ENCODE assay signal across 10 cellular contexts in the genomic region with DNA sequence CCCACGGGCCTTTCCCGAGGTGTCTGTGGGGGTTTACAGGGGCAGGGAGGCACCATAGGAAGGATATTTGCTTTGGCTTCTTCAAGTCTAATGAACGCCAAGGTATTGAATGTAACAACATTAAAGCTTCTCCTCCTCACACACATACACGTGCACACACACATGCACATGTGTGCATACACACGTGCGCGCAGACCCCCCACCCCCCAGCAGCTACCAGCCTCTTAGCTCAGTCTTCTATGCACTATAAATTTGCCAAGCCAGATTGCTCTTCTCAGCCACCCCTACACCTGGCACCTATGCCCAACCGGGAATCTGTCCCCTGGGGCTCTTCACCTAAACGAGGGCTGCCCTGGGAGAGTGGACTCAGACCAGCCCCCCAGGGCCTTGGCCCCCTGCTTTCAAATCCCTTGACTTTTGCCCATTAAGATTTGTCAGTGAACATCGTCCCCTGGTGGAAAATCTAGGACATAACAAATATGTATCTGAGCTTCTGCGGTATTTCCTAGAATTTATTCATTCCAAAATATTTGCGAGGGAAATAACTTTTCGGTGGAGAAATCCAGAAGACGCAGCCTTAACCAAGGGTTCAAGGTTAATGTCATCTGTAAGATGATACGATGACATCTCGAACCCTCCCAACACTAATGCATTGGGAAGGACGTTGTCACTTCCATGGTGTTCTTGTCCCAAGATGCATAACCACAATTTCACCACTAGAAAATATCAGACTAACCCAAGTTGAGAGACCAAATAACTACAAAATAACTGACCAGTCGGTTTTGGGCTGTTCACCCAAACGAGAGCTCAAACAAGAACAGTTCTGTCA.
DNase-seq lines count a peak whose midpoint lies in the region; ATAC-seq, FAIRE-seq and TF ChIP-seq lines count a peak whose summit lies in the region.
"Had no signal": no experiment of that assay in that cellular context is flagged by ENCODE, and none has a peak within 500 bp of the region (broad histone marks: within the 10 kb centered on the region; RNA-seq: fewer than 3 reads in every experiment).

No MANE protein-coding gene starts in this region.

- H3K4me2 ChIP-seq in A549 (no peak overlapping the region), PC-3 (ENCODE audit: low read length) (no peak overlapping the region)

- H3K27ac ChIP-seq in A549: no peak overlapping the region
- no peak overlapping the region for H3K27ac ChIP-seq in PC-3 (ENCODE audit: low read length)
- H3K27ac ChIP-seq: pancreas had no signal

- CTCF ChIA-PET in A549 (lab: Yijun Ruan, JAX) (interaction anchor here (0.6 to 2.7 kb wide), 27 partner anchors 10 to 1981 kb away, joined by 3 to 10 read pairs (median 3); partner anchors contain the start of gene RBM19), PC-3 (lab: Charles Lee) (interaction anchor here (0.6 to 1.2 kb wide), 9 partner anchors 10 to 1327 kb away, joined by 3 to 13 read pairs (median 3); no protein-coding TSS in a partner anchor)

- no peak for DNase-seq in A549 (ENCODE audit: low read depth in 1 of 2, low spot score in 1 of 2)
- peak; percentile 57 for DNase-seq in PC-3
- DNase-seq in fibroblast of mammary gland (ENCODE audit: low read depth): no peak
- DNase-seq in SW 1271 (lab: John Stamatoyannopoulos, UW): no peak
- no peak for DNase-seq in D341Med (ENCODE audit: low spot score)
- DNase-seq: pancreas had no signal

- H3K36me3 ChIP-seq in PC-3 (ENCODE audit: low read depth, low read length): no peaks in the 10 kb centered on the region
- H3K36me3 ChIP-seq: pancreas had no signal

- TF ChIP-seq CTCF in A549 (IDR thresholded peaks at IDR 0.05) (peak; percentile 79), GM12872 (IDR thresholded peaks at IDR 0.05; ENCODE audit: insufficient read depth, low read depth, low read length) (peak; percentile 34; the same call in 2 of the 3 replicates), PC-3 (conservative IDR thresholded peaks at IDR 0.05; ENCODE audit: low read depth, low read length) (peak; percentile 91), fibroblast of mammary gland (conservative IDR thresholded peaks at IDR 0.05; ENCODE audit: control insufficient read depth, insufficient read depth, low read depth, low read length) (peak; percentile 53)

- H2AFZ ChIP-seq in PC-3 (ENCODE audit: low read length): no peak overlapping the region

- H3K9me2 ChIP-seq in PC-3 (replicated peaks; ENCODE audit: low read length): no peaks in the 10 kb centered on the region

- H3K27me3 ChIP-seq in PC-3 (ENCODE audit: low read length): no peaks in the 10 kb centered on the region
- H3K27me3 ChIP-seq: pancreas had no signal

- no peak for TF ChIP-seq EP300 in A549 (IDR thresholded peaks at IDR 0.05)

- no peak overlapping the region for H3K9ac ChIP-seq in PC-3 (ENCODE audit: low read length)

- POLR2A ChIA-PET in A549 (lab: Yijun Ruan, JAX) (no interaction called here), PC-3 (lab: Charles Lee; ENCODE audit: unreplicated experiment) (no interaction called here)

- no peak for ATAC-seq in A549
- peak; percentile 23 for ATAC-seq in PC-3
- ATAC-seq in GM21825 (IDR thresholded peaks at IDR 0.05; ENCODE audit: unreplicated experiment): no peak
- no peak for ATAC-seq in HG03280 (IDR thresholded peaks at IDR 0.05; ENCODE audit: unreplicated experiment)
- ATAC-seq: pancreas, Right ventricle myocardium inferior had no signal

- H3K79me2 ChIP-seq in PC-3 (ENCODE audit: low read length): no peaks in the 10 kb centered on the region

- BruUV-seq in PC-3 (replicated peaks; lab: Mats Ljungman, UMichigan): no TSS peak

- no peak for TF ChIP-seq POLR2A in A549 (IDR thresholded peaks at IDR 0.05; ENCODE audit: low read length)

- H3K4me1 ChIP-seq in A549: no peaks in the 10 kb centered on the region
- H3K4me1 ChIP-seq in PC-3 (ENCODE audit: insufficient read depth, low read length): no peaks in the 10 kb centered on the region
- H3K4me1 ChIP-seq: pancreas had no signal

- H3K4me3 ChIP-seq in A549 (no peak overlapping the region), PC-3 (ENCODE audit: low read length) (no peak overlapping the region), fibroblast of mammary gland (ENCODE audit: control insufficient read depth, low read depth, low read length) (no peak overlapping the region)
- H3K4me3 ChIP-seq: pancreas had no signal

- TF ChIP-seq RAD21 in A549 (conservative IDR thresholded peaks at IDR 0.05 in 1 of 2, IDR thresholded peaks at IDR 0.05 in 1 of 2): peak; percentile 70 to 77

- no peaks in the 10 kb centered on the region for H3F3A ChIP-seq in PC-3 (ENCODE audit: low read length, unreplicated experiment)

- no peak for FAIRE-seq in A549 (lab: Jason Lieb, UNC)
- FAIRE-seq: pancreas had no signal

- H4K20me1 ChIP-seq in PC-3 (ENCODE audit: low read length): no peaks in the 10 kb centered on the region

- H3K9me3 ChIP-seq in A549 (no peaks in the 10 kb centered on the region), PC-3 (ENCODE audit: low read length) (no peaks in the 10 kb centered on the region)
- H3K9me3 ChIP-seq: pancreas had no signal

- WGBS in A549 (ENCODE audit: missing lambda C conversion rate): 45% methylated on average over 19 of the region's 19 CpGs

- intact Hi-C loops in PC-3 (cut with micrococcal nuclease): no loop called here

TF ChIP-seq in A549, 52 proteins besides CTCF, POLR2A, EP300 and RAD21:
- TF ChIP-seq PHF8 (IDR thresholded peaks at IDR 0.05; ENCODE audit: borderline replicate concordance, low read depth) (no peak), POLR2AphosphoS2 (conservative IDR thresholded peaks at IDR 0.05; ENCODE audit: low read length) (peak; percentile 59; the same call in 1 of the 2 replicates), MAZ (IDR thresholded peaks at IDR 0.05; ENCODE audit: borderline replicate concordance, low read depth, low read length) (no peak), JUN (IDR thresholded peaks at IDR 0.05) (no peak), CBX2 (IDR thresholded peaks at IDR 0.05; ENCODE audit: borderline replicate concordance, low read depth) (no peak), ZC3H11A (IDR thresholded peaks at IDR 0.05) (no peak), TFCP2L1 (CRISPR knock-in tag; IDR thresholded peaks at IDR 0.05) (no peak), SMC3 (IDR thresholded peaks at IDR 0.05) (peak; percentile 65), HOXB5 (CRISPR knock-in tag; IDR thresholded peaks at IDR 0.05) (no peak)
- TF ChIP-seq, protein P1, sequence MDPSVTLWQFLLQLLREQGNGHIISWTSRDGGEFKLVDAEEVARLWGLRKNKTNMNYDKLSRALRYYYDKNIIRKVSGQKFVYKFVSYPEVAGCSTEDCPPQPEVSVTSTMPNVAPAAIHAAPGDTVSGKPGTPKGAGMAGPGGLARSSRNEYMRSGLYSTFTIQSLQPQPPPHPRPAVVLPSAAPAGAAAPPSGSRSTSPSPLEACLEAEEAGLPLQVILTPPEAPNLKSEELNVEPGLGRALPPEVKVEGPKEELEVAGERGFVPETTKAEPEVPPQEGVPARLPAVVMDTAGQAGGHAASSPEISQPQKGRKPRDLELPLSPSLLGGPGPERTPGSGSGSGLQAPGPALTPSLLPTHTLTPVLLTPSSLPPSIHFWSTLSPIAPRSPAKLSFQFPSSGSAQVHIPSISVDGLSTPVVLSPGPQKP (IDR thresholded peaks at IDR 0.05; ENCODE audit: low read depth, low read length): no peak

Comparison
In these comparisons a context has a peak if more than half of its experiments do, and no peak if none do; other contexts are left out.
1. CTCF ChIP-seq: peak in every context shown above with its lines; median percentile 91 in PC-3; 79 in A549; 53 in fibroblast of mammary gland; 34 in GM12872.